In the genomic region with DNA sequence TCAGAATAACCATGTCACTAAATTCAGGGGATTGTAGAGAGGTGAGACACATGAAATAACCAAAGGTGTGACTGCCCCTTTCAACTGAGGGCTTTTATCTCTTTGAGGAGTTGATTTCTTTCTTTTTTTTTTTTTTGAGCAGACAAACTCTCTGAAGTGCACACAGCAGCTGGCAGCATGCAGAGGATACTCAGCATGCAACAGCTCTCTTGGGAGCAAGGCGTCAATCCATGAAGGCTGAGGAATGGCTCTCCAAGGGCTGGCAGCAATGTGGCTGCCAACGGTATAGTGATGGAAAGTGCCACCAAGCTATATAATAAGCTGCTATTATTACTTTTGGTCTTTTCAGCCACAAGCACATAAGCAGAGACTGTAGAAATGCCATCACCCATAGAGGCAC, we compare ENCODE assay signal across 20 cellular contexts.
DNase-seq lines count a peak whose midpoint lies in the region; TF ChIP-seq lines count a peak whose summit lies in the region.
"Had no signal": no experiment of that assay in that cellular context is flagged by ENCODE, and none has a peak within 500 bp of the region (broad histone marks: within the 10 kb centered on the region; RNA-seq: fewer than 3 reads in every experiment).

No MANE protein-coding gene starts in this region.

- DNase-seq in DMS53 (lab: John Stamatoyannopoulos, UW) (peak; percentile 6), DMS53 treated with DMSO at 0.1 percent for 48 hours (lab: John Stamatoyannopoulos, UW; ENCODE audit: unreplicated experiment) (no peak), MCF 10A (ENCODE audit: unreplicated experiment) (no peak), breast epithelium (ENCODE audit: low spot score in 2 of 2) (no peak), fibroblast of lung (ENCODE audit: low read depth in 2 of 2) (no peak), thyroid gland (peak; percentile 45 to 51), RKO (ENCODE audit: low spot score) (no peak)
- no peak for DNase-seq in activated T-helper 2 cell treated with anti-CD3 and anti-CD28 coated beads, Interferon-gamma antibody, Interleukin-2, Interleukin-4, amounts not matched to agents 10 μg/mL and 5 μg/mL and 100 μg/mL, durations not matched to agents 14 hours and 24 hours and 36 hours (ENCODE audit: low spot score)
- DNase-seq: 8988T; CD4-positive, alpha-beta memory T cell; GF-D8; KG1; MG63; NCI-H1436 treated with DMSO at 0.1 percent for 48 hours; NCI-H2029 treated with DMSO at 0.1 percent for 48 hours; NCI-H510A; NK-92 treated with Interleukin-12 subunit alpha and Interleukin-12 subunit beta, amount 100 ng/mL, for 24 hours; OCI-M1; RPMI8226; T-helper 2 cell had no signal

- H2AFZ ChIP-seq in fibroblast of lung (ENCODE audit: low read length) = no peak overlapping the region

- peaks cover 40% of the 10 kb centered on the region for H3K4me1 Mint-ChIP-seq in MCF 10A (ENCODE audit: insufficient read depth, unreplicated experiment)
- H3K4me1 Mint-ChIP-seq in activated T-helper 2 cell treated with anti-CD3 and anti-CD28 coated beads, Interferon-gamma antibody, Interleukin-2, Interleukin-4, amounts not matched to agents 10 μg/mL and 5 μg/mL and 100 μg/mL, durations not matched to agents 14 hours and 24 hours and 36 hours (ENCODE audit: low read depth) = no peaks in the 10 kb centered on the region
- H3K4me1 Mint-ChIP-seq: CD4-positive, alpha-beta memory T cell had no signal

- peak overlapping the region; percentile 94 for H3K27ac Mint-ChIP-seq in MCF 10A (ENCODE audit: low read depth, unreplicated experiment)
- H3K27ac Mint-ChIP-seq in activated T-helper 2 cell treated with anti-CD3 and anti-CD28 coated beads, Interferon-gamma antibody, Interleukin-2, Interleukin-4, amounts not matched to agents 10 μg/mL and 5 μg/mL and 100 μg/mL, durations not matched to agents 14 hours and 24 hours and 36 hours = no peak overlapping the region
- H3K27ac Mint-ChIP-seq: CD4-positive, alpha-beta memory T cell had no signal

- H3K27ac ChIP-seq in breast epithelium (no peak overlapping the region), fibroblast of lung (ENCODE audit: insufficient read depth, low read length) (peak overlapping the region; percentile 24), thyroid gland (no peak overlapping the region)

- H3K36me3 ChIP-seq in breast epithelium (no peaks in the 10 kb centered on the region), fibroblast of lung (ENCODE audit: control insufficient read depth, insufficient read depth, low read length) (no peaks in the 10 kb centered on the region), thyroid gland (no peaks in the 10 kb centered on the region)
- H3K36me3 ChIP-seq: MG63 had no signal

- H3K9ac ChIP-seq in fibroblast of lung (ENCODE audit: insufficient read depth, low read length) = no peak overlapping the region

- H4K20me1 ChIP-seq in fibroblast of lung (ENCODE audit: control insufficient read depth, extremely low read depth, insufficient read depth, low read length) = no peaks in the 10 kb centered on the region

- POLR2A ChIA-PET in MCF 10A (lab: Yijun Ruan, JAX) = interaction anchor here (1.0 kb wide), 1 partner anchor 19 kb away, joined by 3 read pairs; no protein-coding TSS in a partner anchor

- 12 to 16% methylated on average over 2 of the region's 2 CpGs for WGBS in thyroid gland, 2 donors

- TF ChIP-seq CTCF in MCF 10A (IDR thresholded peaks at IDR 0.05; ENCODE audit: unreplicated experiment) (no peak), breast epithelium (IDR thresholded peaks at IDR 0.05) (no peak), fibroblast of lung (conservative IDR thresholded peaks at IDR 0.05 in 1 of 2, IDR thresholded peaks at IDR 0.05 in 1 of 2; ENCODE audit: low read depth in 1 of 2, low read length in 2 of 2) (no peak), thyroid gland (IDR thresholded peaks at IDR 0.05) (no peak)

- intact Hi-C loops in MCF 10A (cut with micrococcal nuclease) (loop anchor here (2.0 kb wide), 1 partner anchor 13 kb away; no protein-coding TSS in a partner anchor), breast epithelium (cut with DNase I; ENCODE audit: low total_unique reads) (no loop called here), thyroid gland (cut with DNase I) (no loop called here)
- intact Hi-C loops in activated T-helper 2 cell treated with anti-CD3 and anti-CD28 coated beads, Interferon-gamma antibody, Interleukin-2, Interleukin-4, amounts not matched to agents 10 μg/mL and 5 μg/mL and 100 μg/mL, durations not matched to agents 14 hours and 24 hours and 36 hours (cut with micrococcal nuclease) = no loop called here

- no peaks in the 10 kb centered on the region for H3K79me2 ChIP-seq in fibroblast of lung (ENCODE audit: control insufficient read depth, insufficient read depth, low read length)

- no peaks in the 10 kb centered on the region for H3K4me1 ChIP-seq in breast epithelium
- H3K4me1 ChIP-seq in fibroblast of lung (ENCODE audit: control insufficient read depth, extremely low read depth, insufficient read depth, low read length) = peaks cover 46% of the 10 kb centered on the region
- H3K4me1 ChIP-seq in thyroid gland = peaks cover 14 to 17% of the 10 kb centered on the region in 2 donors

- H3K4me3 Mint-ChIP-seq in MCF 10A (ENCODE audit: unreplicated experiment) = no peak overlapping the region
- no peak overlapping the region for H3K4me3 Mint-ChIP-seq in activated T-helper 2 cell treated with anti-CD3 and anti-CD28 coated beads, Interferon-gamma antibody, Interleukin-2, Interleukin-4, amounts not matched to agents 10 μg/mL and 5 μg/mL and 100 μg/mL, durations not matched to agents 14 hours and 24 hours and 36 hours (ENCODE audit: low read depth)
- H3K4me3 Mint-ChIP-seq: CD4-positive, alpha-beta memory T cell had no signal

- H3K4me2 ChIP-seq in fibroblast of lung (ENCODE audit: extremely low read depth, insufficient read depth, low read length) = no peak overlapping the region

- no peaks in the 10 kb centered on the region for H3K9me3 ChIP-seq in breast epithelium
- H3K9me3 ChIP-seq in fibroblast of lung (ENCODE audit: control insufficient read depth, insufficient read depth, low read depth, low read length) = no peaks in the 10 kb centered on the region
- no peaks in the 10 kb centered on the region for H3K9me3 ChIP-seq in thyroid gland
- H3K9me3 ChIP-seq: MG63 had no signal

- CTCF ChIA-PET in MCF 10A (lab: Yijun Ruan, JAX) = interaction anchor here (0.5 kb wide), 1 partner anchor 564 kb away, joined by 3 read pairs; no protein-coding TSS in a partner anchor

- H3K4me3 ChIP-seq in breast epithelium (no peak overlapping the region), fibroblast of lung (replicated peaks in 1 of 4; ENCODE audit: control extremely low read depth in 1 of 4, insufficient read depth in 1 of 4, low read depth in 3 of 4, low read length in 4 of 4) (no peak overlapping the region), thyroid gland (replicated peaks in 1 of 3) (no peak overlapping the region)
- H3K4me3 ChIP-seq: MG63 had no signal

- BruUV-seq in MCF 10A (replicated peaks; lab: Mats Ljungman, UMichigan) = no TSS peak

- H3K27me3 ChIP-seq in breast epithelium (no peaks in the 10 kb centered on the region), fibroblast of lung (ENCODE audit: control insufficient read depth, insufficient read depth, low read length) (no peaks in the 10 kb centered on the region), thyroid gland (no peaks in the 10 kb centered on the region)
- H3K27me3 ChIP-seq: MG63 had no signal

- no peaks in the 10 kb centered on the region for H3K27me3 Mint-ChIP-seq in MCF 10A (ENCODE audit: insufficient read depth, unreplicated experiment)
- H3K27me3 Mint-ChIP-seq in activated T-helper 2 cell treated with anti-CD3 and anti-CD28 coated beads, Interferon-gamma antibody, Interleukin-2, Interleukin-4, amounts not matched to agents 10 μg/mL and 5 μg/mL and 100 μg/mL, durations not matched to agents 14 hours and 24 hours and 36 hours (ENCODE audit: low read depth) = no peaks in the 10 kb centered on the region

- H3K36me3 Mint-ChIP-seq in MCF 10A (ENCODE audit: insufficient read depth, unreplicated experiment) = peaks cover 1% of the 10 kb centered on the region
- no peaks in the 10 kb centered on the region for H3K36me3 Mint-ChIP-seq in activated T-helper 2 cell treated with anti-CD3 and anti-CD28 coated beads, Interferon-gamma antibody, Interleukin-2, Interleukin-4, amounts not matched to agents 10 μg/mL and 5 μg/mL and 100 μg/mL, durations not matched to agents 14 hours and 24 hours and 36 hours (ENCODE audit: low read depth)
- H3K36me3 Mint-ChIP-seq: CD4-positive, alpha-beta memory T cell had no signal

- no peaks in the 10 kb centered on the region for H3K9me3 Mint-ChIP-seq in MCF 10A (ENCODE audit: unreplicated experiment)
- H3K9me3 Mint-ChIP-seq in activated T-helper 2 cell treated with anti-CD3 and anti-CD28 coated beads, Interferon-gamma antibody, Interleukin-2, Interleukin-4, amounts not matched to agents 10 μg/mL and 5 μg/mL and 100 μg/mL, durations not matched to agents 14 hours and 24 hours and 36 hours = no peaks in the 10 kb centered on the region
- H3K9me3 Mint-ChIP-seq: CD4-positive, alpha-beta memory T cell had no signal

- TF ChIP-seq POLR2A in breast epithelium (IDR thresholded peaks at IDR 0.05) (no peak), thyroid gland (IDR thresholded peaks at IDR 0.05) (no peak)

Comparison
In these comparisons a context has a peak if more than half of its experiments do, and no peak if none do; other contexts are left out.
1. DNase-seq: peak in DMS53 (single experiment) and thyroid gland (2 of 2); none in DMS53 treated with DMSO at 0.1 percent for 48 hours (single experiment), MCF 10A (single experiment), breast epithelium (0 of 2), fibroblast of lung (0 of 2), RKO (single experiment) and activated T-helper 2 cell treated with anti-CD3 and anti-CD28 coated beads, Interferon-gamma antibody, Interleukin-2, Interleukin-4, amounts not matched to agents 10 μg/mL and 5 μg/mL and 100 μg/mL, durations not matched to agents 14 hours and 24 hours and 36 hours (single experiment).